ENCODE assay signal across 9 cellular contexts in the genomic region with DNA sequence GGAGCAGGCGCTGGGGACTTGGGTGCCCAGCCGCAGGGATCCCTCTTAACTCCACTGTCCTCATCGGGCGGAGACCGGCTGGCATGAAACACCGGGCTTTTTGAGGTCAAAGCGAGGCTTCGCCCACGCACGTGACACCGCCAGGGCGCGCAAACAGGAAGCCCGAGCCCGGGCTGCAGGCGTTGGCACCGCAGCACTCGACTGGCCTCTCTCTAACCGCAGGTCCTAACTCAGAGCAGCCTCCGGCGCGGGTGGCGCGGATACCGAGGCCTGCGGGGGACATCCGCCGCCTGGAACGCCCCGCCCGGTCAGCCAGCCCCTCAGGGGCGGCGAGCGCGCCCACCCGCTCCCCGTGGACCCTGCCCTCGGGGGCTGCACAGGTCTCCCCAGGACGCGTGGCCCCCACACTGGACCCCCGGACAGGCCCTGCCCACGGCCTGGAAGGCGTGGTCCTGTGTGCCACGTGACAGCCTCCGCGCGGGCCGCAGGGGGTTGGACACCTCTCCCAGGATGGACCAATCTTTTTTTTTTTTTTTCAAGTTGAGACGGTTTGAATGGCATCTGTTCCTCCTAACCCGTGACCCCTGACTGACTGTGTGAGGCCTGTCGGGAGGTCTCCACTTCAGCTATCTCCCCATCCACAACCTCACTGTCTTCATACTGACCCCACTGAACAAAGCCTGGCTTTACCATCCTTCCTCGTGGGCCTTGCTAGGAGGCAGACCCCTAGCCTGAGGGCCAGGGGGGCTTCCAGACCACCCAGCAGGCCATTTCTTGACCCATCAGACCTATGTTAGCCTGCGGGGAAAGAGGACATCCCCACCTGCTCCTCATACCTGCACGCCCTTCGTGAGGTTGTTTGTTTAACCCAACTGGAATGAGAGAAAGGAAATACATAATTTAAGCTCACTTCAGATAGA. TPM values are rescaled to one million over a fixed set of nuclear protein-coding genes. Genes with fewer than 3 reads are reported as not detected.
DNase-seq lines count a peak whose midpoint lies in the region; TF ChIP-seq lines count a peak whose summit lies in the region.
"Had no signal": no experiment of that assay in that cellular context is flagged by ENCODE, and none has a peak within 500 bp of the region (broad histone marks: within the 10 kb centered on the region; RNA-seq: fewer than 3 reads in every experiment).

No MANE protein-coding gene starts in this region.

- CTCF ChIA-PET in CD8-positive, alpha-beta memory T cell (lab: Charles Lee) = no interaction called here

- H3K27me3 ChIP-seq in CD8-positive, alpha-beta memory T cell (ENCODE audit: insufficient read depth, low read length, poor library complexity, severe bottlenecking) = no peaks in the 10 kb centered on the region
- H3K27me3 ChIP-seq in ovary (no peaks in the 10 kb centered on the region), testis (no peaks in the 10 kb centered on the region), WERI-Rb-1 (ENCODE audit: insufficient read depth, low read depth, severe bottlenecking) (no peaks in the 10 kb centered on the region)

- no peaks in the 10 kb centered on the region for H3K36me3 Mint-ChIP-seq in CD8-positive, alpha-beta memory T cell

- H3K27ac Mint-ChIP-seq in CD8-positive, alpha-beta memory T cell = peak overlapping the region in 7 of 8 donors; percentile 50 to 94 (median 72)

- TF ChIP-seq CTCF in ovary (IDR thresholded peaks at IDR 0.05) = no peak
- TF ChIP-seq CTCF in testis (IDR thresholded peaks at IDR 0.05) = no peak
- TF ChIP-seq CTCF in WERI-Rb-1 (IDR thresholded peaks at IDR 0.05; ENCODE audit: low read depth, low read length) = no peak

- POLR2A ChIA-PET in CD8-positive, alpha-beta memory T cell (lab: Charles Lee) = no interaction called here

- no peaks in the 10 kb centered on the region for H3K36me3 ChIP-seq in CD8-positive, alpha-beta memory T cell (ENCODE audit: insufficient read depth, low read length)
- no peaks in the 10 kb centered on the region for H3K36me3 ChIP-seq in ovary
- no peaks in the 10 kb centered on the region for H3K36me3 ChIP-seq in testis (ENCODE audit: low read depth, missing control alignments)
- H3K36me3 ChIP-seq in WERI-Rb-1 = no peaks in the 10 kb centered on the region

- TF ChIP-seq POLR2A in ovary (IDR thresholded peaks at IDR 0.05) (no peak), testis (IDR thresholded peaks at IDR 0.05) (no peak)

- intact Hi-C loops in ovary (cut with DNase I) = loop anchor here in 1 of 4 donors (10.0 kb wide), 1 partner anchor 60 kb away; no protein-coding TSS in a partner anchor
- intact Hi-C loops in testis (cut with DNase I; ENCODE audit: low total_unique reads) = loop anchor here (5.0 kb wide), 1 partner anchor 77 kb away; the partner anchor contains the start of gene ALDH3A2

- TF ChIP-seq EP300 in ovary (IDR thresholded peaks at IDR 0.05) = no peak

- H3K4me3 ChIP-seq in CD8-positive, alpha-beta memory T cell (ENCODE audit: low read length) = peak overlapping the region; percentile 34
- H3K4me3 ChIP-seq in ovary (no peak overlapping the region), testis (peak overlapping the region; percentile 39 to 48), WERI-Rb-1 (ENCODE audit: low read depth, low read length) (no peak overlapping the region)

- peak in 3 of 5 donors; percentile 18 to 30 (median 29) for DNase-seq in CD8-positive, alpha-beta memory T cell
- DNase-seq in activated CD4-positive, alpha-beta T cell treated with anti-CD3 and anti-CD28 coated beads for 4 hours = peak; percentile 33 to 37
- DNase-seq in ecto neural progenitor cell (ENCODE audit: low spot score) = peak; percentile 47
- peak in 4 of 5 donors; percentile 39 to 65 (median 57) for DNase-seq in ovary
- peak; percentile 75 for DNase-seq in testis
- no peak for DNase-seq in WERI-Rb-1
- DNase-seq in SW 1271 (lab: John Stamatoyannopoulos, UW) = no peak
- no peak for DNase-seq in NCI-H2196 (lab: John Stamatoyannopoulos, UW; ENCODE audit: unreplicated experiment)

- 41 to 58% (median 45%) methylated on average over 30 to 55 of the region's 55 CpGs for WGBS in ovary, 3 donors
- WGBS in testis, 2 donors = 44 to 48% methylated on average over 18 to 53 of the region's 55 CpGs

- H3K4me3 Mint-ChIP-seq in CD8-positive, alpha-beta memory T cell = peak overlapping the region; percentile 39 to 81 (median 75)

- peaks cover 2 to 8% of the 10 kb centered on the region in 2 donors for H3K27me3 Mint-ChIP-seq in CD8-positive, alpha-beta memory T cell

- no peaks in the 10 kb centered on the region for H3K9me3 Mint-ChIP-seq in CD8-positive, alpha-beta memory T cell

- no peak overlapping the region for H3K27ac ChIP-seq in CD8-positive, alpha-beta memory T cell (ENCODE audit: low read depth, low read length)
- H3K27ac ChIP-seq in ovary (no peak overlapping the region), testis (peak overlapping the region in 1 of 2 donors; percentile 73), WERI-Rb-1 (no peak overlapping the region)

- H3K4me1 ChIP-seq in CD8-positive, alpha-beta memory T cell (ENCODE audit: insufficient read depth, low read length) = peaks cover 17% of the 10 kb centered on the region
- H3K4me1 ChIP-seq in ovary (ENCODE audit: insufficient read depth) (peaks cover 29% of the 10 kb centered on the region), testis (peaks cover 41% of the 10 kb centered on the region)

- H3K9me3 ChIP-seq in CD8-positive, alpha-beta memory T cell (ENCODE audit: low read length) = no peaks in the 10 kb centered on the region
- H3K9me3 ChIP-seq in ovary (no peaks in the 10 kb centered on the region), testis (no peaks in the 10 kb centered on the region), WERI-Rb-1 (ENCODE audit: severe bottlenecking) (no peaks in the 10 kb centered on the region)

- H3K4me1 Mint-ChIP-seq in CD8-positive, alpha-beta memory T cell = peaks cover 16 to 19% (median 19%) of the 10 kb centered on the region in 3 donors

RNA-seq across cellular contexts. Expression of gene SLC47A2, which starts 8.4 kb away (rescaled TPM):
- total RNA-seq in CD8-positive, alpha-beta memory T cell = not detected
- polyA plus RNA-seq in CD8-positive, alpha-beta memory T cell = not detected
- total RNA-seq in ovary = 10 to 100 TPM in 1 of 7 donors, under 1 TPM in 2, not detected in 4; 0.87 to 29.4 (median 1.00) TPM
- not detected for polyA plus RNA-seq in ovary
- under 1 TPM; 0.16 to 0.50 TPM for total RNA-seq in testis
- polyA plus RNA-seq in testis (ENCODE audit: insufficient read depth, low read depth, low replicate concordance) = 1.1 TPM
- total RNA-seq: T-helper 2 cell treated with Interferon-gamma antibody and Interleukin-4, amounts not matched to agents 100 ng/mL and 5 ng/mL, for 36 hours had no signal

RNA-seq across cellular contexts. Expression of gene ALDH3A1, which starts 23.3 kb away (rescaled TPM):
- total RNA-seq in CD8-positive, alpha-beta memory T cell = not detected
- 0.32 TPM for polyA plus RNA-seq in CD8-positive, alpha-beta memory T cell
- total RNA-seq in ovary (10 to 100 TPM in 1 of 7 donors, 1 to 10 TPM in 1, under 1 TPM in 3, not detected in 2; 0.66 to 12.8 (median 0.90) TPM), testis (1 to 10 TPM; 3.2 to 5.6 TPM)
- polyA plus RNA-seq in ovary (under 1 TPM in 1 of 2 donors, not detected in 1; 0.17 TPM), testis (ENCODE audit: insufficient read depth, low read depth, low replicate concordance) (4.2 TPM)
- total RNA-seq: T-helper 2 cell treated with Interferon-gamma antibody and Interleukin-4, amounts not matched to agents 100 ng/mL and 5 ng/mL, for 36 hours had no signal

Comparison
In these comparisons a context has a peak if more than half of its experiments do, and no peak if none do; other contexts are left out.
1. DNase-seq: peak in CD8-positive, alpha-beta memory T cell (3 of 5), activated CD4-positive, alpha-beta T cell treated with anti-CD3 and anti-CD28 coated beads for 4 hours (2 of 2), ecto neural progenitor cell (single experiment), ovary (4 of 5) and testis (single experiment); none in WERI-Rb-1 (single experiment), SW 1271 (0 of 2) and NCI-H2196 (single experiment).
2. H3K4me3 ChIP-seq: peak in CD8-positive, alpha-beta memory T cell (single experiment) and testis (2 of 2); none in ovary (single experiment) and WERI-Rb-1 (single experiment).